Comparison of ENCODE assay signal across 8 cellular contexts in the genomic region with DNA sequence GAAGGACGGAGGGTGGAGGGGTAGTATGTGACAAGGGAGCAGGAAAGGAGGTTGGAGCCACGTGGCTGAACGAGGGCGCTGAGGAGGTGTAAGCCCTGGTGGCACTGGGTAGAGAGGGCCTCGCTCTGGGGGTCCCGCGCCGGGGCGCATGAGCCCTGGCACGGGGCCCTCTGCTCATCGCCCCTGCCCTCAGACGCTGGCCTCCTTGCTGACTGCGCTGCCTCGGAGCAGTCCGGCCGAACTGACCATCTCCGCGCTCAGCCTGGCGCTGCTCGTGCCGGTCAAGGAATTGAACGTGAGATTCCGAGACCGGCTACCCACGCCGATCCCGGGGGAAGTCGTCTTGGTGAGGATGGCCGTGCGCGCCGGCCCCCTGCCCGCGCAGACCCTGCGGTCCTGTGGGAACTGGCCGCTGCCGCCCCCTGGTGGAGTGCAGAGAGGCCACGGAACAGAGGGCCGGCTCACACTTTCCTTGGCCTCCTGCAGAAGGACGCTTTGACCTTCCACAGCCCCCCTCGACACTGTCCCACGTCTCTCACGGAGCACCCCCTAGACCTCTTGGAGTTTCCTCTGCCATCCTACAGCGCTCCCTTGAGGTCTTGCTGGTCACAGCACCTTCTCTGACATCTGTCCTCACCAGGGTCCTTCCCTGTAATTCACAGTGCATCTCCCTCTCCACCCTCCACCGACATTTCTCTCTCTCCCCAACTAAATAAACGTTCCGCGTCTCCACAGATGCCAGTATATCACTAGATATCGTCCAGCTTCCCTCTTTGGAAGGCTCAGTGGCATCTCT. TPM values are rescaled to one million over a fixed set of nuclear protein-coding genes. Genes with fewer than 3 reads are reported as not detected.
DNase-seq lines count a peak whose midpoint lies in the region; ATAC-seq, FAIRE-seq and TF ChIP-seq lines count a peak whose summit lies in the region.

No MANE protein-coding gene starts in this region.

- H3K27me3 Mint-ChIP-seq in CD14-positive monocyte (ENCODE audit: low read depth in 3 of 3) = peaks cover 95 to 99% (median 97%) of the 10 kb centered on the region in 3 donors

- ATAC-seq in HG02973 (IDR thresholded peaks at IDR 0.05; ENCODE audit: unreplicated experiment) = no peak

- no peaks in the 10 kb centered on the region for H3K36me3 ChIP-seq in GM23248 (ENCODE audit: low read depth)

- H4K20me1 ChIP-seq in GM23248 (ENCODE audit: insufficient read depth) = no peaks in the 10 kb centered on the region

- H3K9me3 ChIP-seq in GM23248 (ENCODE audit: low read depth) = no peaks in the 10 kb centered on the region

- WGBS in GM23248 (ENCODE audit: low coverage in 1 of 2, low lambda C conversion rate in 2 of 2, missing lambda C conversion rate in 2 of 2), 2 experiments = 5% methylated on average over 49 of the region's 49 CpGs

- H3K27ac Mint-ChIP-seq in CD14-positive monocyte = peak overlapping the region in 1 of 7 donors; percentile 82

- no peaks in the 10 kb centered on the region for H3K9me2 ChIP-seq in GM23248 (ENCODE audit: insufficient read depth)

- H3F3A ChIP-seq in GM23248 (ENCODE audit: insufficient read depth) = peaks cover 6% of the 10 kb centered on the region; the same call in 1 of the 2 replicates

- intact Hi-C loops in CD14-positive monocyte (cut with micrococcal nuclease) = loop anchor here (1.0 to 10.0 kb wide), 3 partner anchors 37 to 147 kb away; partner anchors contain the start of gene ARHGAP9 (in 1 of the 2)

- no peak overlapping the region for H3K27ac ChIP-seq in GM23248

- peaks cover 0 to 30% (median 6%) of the 10 kb centered on the region in 7 donors for H3K9me3 Mint-ChIP-seq in CD14-positive monocyte

- DNase-seq in CD14-positive monocyte (ENCODE audit: low spot score) (no peak), GM23248 (peak; percentile 61), NCI-H774 (lab: John Stamatoyannopoulos, UW) (peak; percentile 25), frontal cortex (ENCODE audit: low spot score in 2 of 2) (peak; percentile 82 to 88), nucleus accumbens (lab: John Stamatoyannopoulos, UW) (peak in 32 of 56 donors; percentile 12 to 67 (median 31)), GDM1 (lab: John Stamatoyannopoulos, UW) (no peak)
- DNase-seq in activated T-helper 9 cell treated with anti-CD3 and anti-CD28 coated beads, Interleukin-2, amount 50 U/mL, for 16 hours (ENCODE audit: low read depth) = peak; percentile 42

- H3K4me3 ChIP-seq in GM23248 = peak overlapping the region; percentile 68

- peak overlapping the region; percentile 69 for H3K4me2 ChIP-seq in GM23248 (ENCODE audit: unreplicated experiment)

- peaks cover 4% of the 10 kb centered on the region for H3K4me1 ChIP-seq in GM23248 (ENCODE audit: insufficient read depth)

- H3K4me1 Mint-ChIP-seq in CD14-positive monocyte = peaks cover 25% of the 10 kb centered on the region

- peaks cover 13 to 14% of the 10 kb centered on the region in 2 donors for H3K36me3 Mint-ChIP-seq in CD14-positive monocyte

- peaks cover 14% of the 10 kb centered on the region for H3K27me3 ChIP-seq in GM23248 (replicated peaks; ENCODE audit: insufficient read depth)

- peak; percentile 97 for TF ChIP-seq CTCF in CD14-positive monocyte (IDR thresholded peaks at IDR 0.05)

- FAIRE-seq in frontal cortex (lab: Jason Lieb, UNC) = no peak

- H2AFZ ChIP-seq in GM23248 = peak overlapping the region; percentile 68

- peak overlapping the region; percentile 73 to 93 for H3K4me3 Mint-ChIP-seq in CD14-positive monocyte

- H3K9ac ChIP-seq in GM23248 = peak overlapping the region; percentile 40; the same call in 1 of the 2 replicates

- in situ Hi-C loops in GM23248 (cut with MboI) = no loop called here

- no peaks in the 10 kb centered on the region for H3K79me2 ChIP-seq in GM23248 (ENCODE audit: insufficient read depth)

RNA-seq across cellular contexts. Expression of gene ARHGEF25, which starts 10.5 kb away (rescaled TPM):
- polyA plus RNA-seq in CD14-positive monocyte = not detected
- 24.2 and 43.0 TPM in 2 replicates for total RNA-seq in GM23248 (2014; rRNA removed; shearing (Covaris generic))
- polyA plus RNA-seq in GM23248 (2016; fragmentation: Nextera tagmentation; extraction: Ambion mirVana) = 0.24 and 0.60 TPM in 2 replicates
- 38.3 TPM for total RNA-seq in frontal cortex

RNA-seq across cellular contexts. Expression of gene B4GALNT1, which starts 11.3 kb away (rescaled TPM):
- polyA plus RNA-seq in CD14-positive monocyte (not detected), GM23248 (2016; fragmentation: Nextera tagmentation; extraction: Ambion mirVana) (4.7 and 5.4 TPM in 2 replicates)
- total RNA-seq in GM23248 (2014; rRNA removed; shearing (Covaris generic)) = 7.8 and 8.6 TPM in 2 replicates
- total RNA-seq in frontal cortex = 37.5 TPM

RNA-seq across cellular contexts. Expression of gene DTX3, which starts 17.1 kb away (rescaled TPM):
- polyA plus RNA-seq in CD14-positive monocyte (under 1 TPM in 1 of 2 donors, not detected in 1; 0.08 TPM), GM23248 (2016; fragmentation: Nextera tagmentation; extraction: Ambion mirVana) (7.7 and 8.7 TPM in 2 replicates)
- 12.3 and 19.6 TPM in 2 replicates for total RNA-seq in GM23248 (2014; rRNA removed; shearing (Covaris generic))
- total RNA-seq in frontal cortex = 51.4 TPM

RNA-seq across cellular contexts. Expression of gene PIP4K2C, which starts 30.7 kb away (rescaled TPM):
- polyA plus RNA-seq in CD14-positive monocyte = 10 to 100 TPM; 12.3 to 16.9 TPM
- 21.5 and 27.3 TPM in 2 replicates for total RNA-seq in GM23248 (2014; rRNA removed; shearing (Covaris generic))
- polyA plus RNA-seq in GM23248 (2016; fragmentation: Nextera tagmentation; extraction: Ambion mirVana) = 20.7 and 22.5 TPM in 2 replicates
- 11.0 TPM for total RNA-seq in frontal cortex

Comparison
In these comparisons a context has a peak if more than half of its experiments do, and no peak if none do; other contexts are left out.
1. DNase-seq: peak in GM23248 (single experiment), NCI-H774 (single experiment), activated T-helper 9 cell treated with anti-CD3 and anti-CD28 coated beads, Interleukin-2, amount 50 U/mL, for 16 hours (single experiment), frontal cortex (2 of 2) and nucleus accumbens (32 of 56); none in CD14-positive monocyte (single experiment) and GDM1 (single experiment).